Comparison of ENCODE assay signal across 1 cellular context in the genomic region with DNA sequence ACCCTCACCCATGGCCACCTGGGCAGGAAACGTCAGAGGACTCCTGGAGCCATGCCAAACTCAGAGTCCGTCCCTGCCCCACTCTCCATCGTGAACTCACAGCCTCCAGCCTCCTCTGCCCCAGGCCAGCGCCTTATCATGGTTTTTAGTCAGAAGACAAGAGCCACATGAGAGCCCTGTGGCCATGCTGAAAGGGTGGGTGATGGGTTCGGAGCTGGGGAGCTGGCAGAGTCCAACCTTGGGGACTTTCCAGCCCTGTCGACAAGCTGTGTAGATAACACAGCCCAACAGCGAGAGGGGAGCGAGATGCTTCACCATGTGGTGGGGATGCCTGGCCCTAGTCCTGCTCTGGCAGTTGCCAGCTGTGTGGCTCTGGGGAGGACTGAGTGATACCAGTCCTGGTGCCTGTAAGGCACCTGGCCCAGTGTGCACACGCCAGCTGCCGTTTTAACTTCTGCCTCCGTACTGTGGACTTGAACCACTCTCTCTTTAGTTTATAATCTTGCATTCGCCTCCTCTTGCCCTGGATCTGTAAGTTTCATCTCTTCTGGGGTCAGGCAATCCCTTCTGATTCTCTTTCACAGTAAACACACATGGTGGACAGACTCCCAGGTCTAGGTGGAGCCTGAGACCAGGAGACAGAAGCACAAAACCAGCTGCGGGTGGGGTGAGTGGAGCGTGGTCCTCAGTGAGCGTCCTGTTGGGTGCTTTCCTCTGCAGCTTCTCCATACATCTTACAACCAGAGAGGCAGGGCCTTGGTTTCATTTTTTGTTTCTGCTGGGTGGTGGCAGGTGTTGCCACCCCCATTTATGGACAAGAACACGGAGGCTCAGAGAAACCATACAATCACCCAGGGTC.
TF ChIP-seq lines count a peak whose summit lies in the region.

No MANE protein-coding gene starts in this region.

TF ChIP-seq in GM12878, 131 proteins besides CTCF, POLR2A, EP300 and RAD21 (continued from another document):
- TF ChIP-seq, protein P1, sequence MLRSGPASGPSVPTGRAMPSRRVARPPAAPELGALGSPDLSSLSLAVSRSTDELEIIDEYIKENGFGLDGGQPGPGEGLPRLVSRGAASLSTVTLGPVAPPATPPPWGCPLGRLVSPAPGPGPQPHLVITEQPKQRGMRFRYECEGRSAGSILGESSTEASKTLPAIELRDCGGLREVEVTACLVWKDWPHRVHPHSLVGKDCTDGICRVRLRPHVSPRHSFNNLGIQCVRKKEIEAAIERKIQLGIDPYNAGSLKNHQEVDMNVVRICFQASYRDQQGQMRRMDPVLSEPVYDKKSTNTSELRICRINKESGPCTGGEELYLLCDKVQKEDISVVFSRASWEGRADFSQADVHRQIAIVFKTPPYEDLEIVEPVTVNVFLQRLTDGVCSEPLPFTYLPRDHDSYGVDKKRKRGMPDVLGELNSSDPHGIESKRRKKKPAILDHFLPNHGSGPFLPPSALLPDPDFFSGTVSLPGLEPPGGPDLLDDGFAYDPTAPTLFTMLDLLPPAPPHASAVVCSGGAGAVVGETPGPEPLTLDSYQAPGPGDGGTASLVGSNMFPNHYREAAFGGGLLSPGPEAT (IDR thresholded peaks at IDR 0.05; ENCODE audit: low read depth), result peak; percentile 82
- TF ChIP-seq RAD51 (IDR thresholded peaks at IDR 0.05) (no peak), ZNF24 (IDR thresholded peaks at IDR 0.05) (0 out of 2 replicates have a peak, but pooled peaks have one; percentile 12), IKZF2 (IDR thresholded peaks at IDR 0.05) (peak; percentile 16 to 58; a peak in 3 of 4 replicates), TCF12 (IDR thresholded peaks at IDR 0.05; ENCODE audit: low read depth, low read length) (peak; percentile 86), HCFC1 (IDR thresholded peaks at IDR 0.05; ENCODE audit: low read length) (no peak; the same call in 1 of the 2 replicates), SMARCA5 (IDR thresholded peaks at IDR 0.05) (peak; percentile 76), RELA (IDR thresholded peaks at IDR 0.05; ENCODE audit: borderline replicate concordance, partially characterized antibody) (peak; percentile 87), STAT1 (conservative IDR thresholded peaks at IDR 0.05) (no peak; the same call in 1 of the 2 replicates), SRF (IDR thresholded peaks at IDR 0.05; ENCODE audit: low read depth in 2 of 2, low read length in 2 of 2) (peak in 1 of 2 experiments; percentile 63; a peak in 1 of 4 replicates), ZBTB33 (IDR thresholded peaks at IDR 0.05) (no peak), DPF2 (IDR thresholded peaks at IDR 0.05) (peak; percentile 71; the same call in 1 of the 2 replicates), ZNF217 (IDR thresholded peaks at IDR 0.05) (peak; percentile 33; the same call in 1 of the 2 replicates), CBX5 (IDR thresholded peaks at IDR 0.05; ENCODE audit: low read depth) (0 out of 2 replicates have a peak, but pooled peaks have one; percentile 56), BCL11A (IDR thresholded peaks at IDR 0.05; ENCODE audit: low read depth, low read length) (0 out of 2 replicates have a peak, but pooled peaks have one; percentile 6), LARP7 (IDR thresholded peaks at IDR 0.05) (peak; percentile 37; the same call in 1 of the 2 replicates), TCF3 (IDR thresholded peaks at IDR 0.05; ENCODE audit: borderline replicate concordance, insufficient read depth, low read depth, low read length) (peak; percentile 89), BHLHE40 (IDR thresholded peaks at IDR 0.05; ENCODE audit: borderline replicate concordance in 1 of 2, low read depth in 2 of 2, low read length in 1 of 2) (peak in 1 of 2 experiments; percentile 37; a peak in 1 of 4 replicates), NBN (IDR thresholded peaks at IDR 0.05) (peak; percentile 57; the same call in 1 of the 2 replicates), MTA2 (IDR thresholded peaks at IDR 0.05; ENCODE audit: low read depth) (peak; percentile 10; the same call in 1 of the 2 replicates), RUNX3 (IDR thresholded peaks at IDR 0.05; ENCODE audit: low read length) (0 out of 2 replicates have a peak, but pooled peaks have one; percentile 13), ZNF687 (IDR thresholded peaks at IDR 0.05) (peak; percentile 87), MEF2B (IDR thresholded peaks at IDR 0.05; ENCODE audit: partially characterized antibody, poor library complexity, severe bottlenecking) (peak; percentile 11), CHD2 (IDR thresholded peaks at IDR 0.05; ENCODE audit: borderline replicate concordance, low read depth, low read length) (0 out of 2 replicates have a peak, but pooled peaks have one; percentile 34), SREBF2 (IDR thresholded peaks at IDR 0.05; ENCODE audit: low read length) (no peak)
